In genomic region chrX:149841929-149842328, GRCh38 we compare ENCODE assay signal across 10 cellular contexts. TPM values are rescaled to one million over a fixed set of nuclear protein-coding genes. Genes with fewer than 3 reads are reported as not detected.
"Had no signal": no experiment of that assay in that cellular context is flagged by ENCODE, and none has a peak within 500 bp of the region (broad histone marks: within the 10 kb centered on the region; RNA-seq: fewer than 3 reads in every experiment).

No MANE protein-coding gene starts in this region.

- H3K4me3 ChIP-seq: K562 had no signal

- DNase-seq: GOT3, H9, HCEC 1CT, HFFc6, IMR-90, KG1 had no signal

- H3K27ac ChIP-seq: HL-60 had no signal

- ATAC-seq: K562 had no signal

- H3K27ac Mint-ChIP-seq: H9, HFFc6 had no signal

- H3K4me3 Mint-ChIP-seq: H9, HFFc6 had no signal

- H3K9me3 Mint-ChIP-seq: HFFc6 had no signal

- FAIRE-seq: H54, K562 had no signal

RNA-seq across cellular contexts. Expression of gene MAGEA8, which starts 39.1 kb away (rescaled TPM):
- total RNA-seq: H9, HFFc6, HT1080, IMR-90 had no signal
- polyA plus RNA-seq: IMR-90 had no signal
